8 cellular contexts compared by ENCODE assay signal in the genomic region with DNA sequence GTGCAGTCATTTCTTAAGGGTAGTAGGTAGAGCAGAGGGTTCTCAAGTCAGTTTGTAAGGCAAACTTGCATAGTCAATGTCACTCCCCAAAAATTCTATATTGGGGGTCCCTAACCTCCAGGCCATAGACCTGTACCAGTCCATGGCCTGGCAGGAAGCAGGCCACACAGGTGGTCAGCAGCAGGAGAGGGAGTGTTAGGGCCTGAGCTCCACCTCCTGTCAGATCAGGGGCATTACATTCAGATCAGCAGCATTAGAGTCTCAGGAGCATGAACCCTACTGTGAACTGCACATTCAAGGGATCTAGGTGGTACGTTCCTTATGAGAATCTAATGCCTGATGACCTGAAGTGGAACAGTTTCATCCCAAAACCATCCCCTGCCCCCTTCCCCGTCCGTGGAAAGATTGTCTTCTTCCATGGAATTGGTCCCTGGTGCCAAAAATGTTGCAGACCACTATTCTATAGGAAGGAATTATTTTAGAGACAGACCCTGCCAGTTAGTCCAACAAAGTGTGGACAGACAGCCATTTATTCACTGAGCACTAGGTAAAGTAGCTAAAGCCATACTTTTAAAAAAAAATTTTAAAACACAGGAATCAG. TPM values are rescaled to one million over a fixed set of nuclear protein-coding genes. Genes with fewer than 3 reads are reported as not detected.
DNase-seq lines count a peak whose midpoint lies in the region; ATAC-seq and TF ChIP-seq lines count a peak whose summit lies in the region.

No MANE protein-coding gene starts in this region.

- ATAC-seq in HG03039 (IDR thresholded peaks at IDR 0.05; ENCODE audit: unreplicated experiment): peak; percentile 68

- peaks cover 32% of the 10 kb centered on the region for H3K79me2 ChIP-seq in OCI-LY3 (ENCODE audit: low read length)

- peak; percentile 71 for TF ChIP-seq CTCF in OCI-LY3 (IDR thresholded peaks at IDR 0.05; ENCODE audit: low read depth, low read length)
- peak; percentile 13 for TF ChIP-seq CTCF in coronary artery (IDR thresholded peaks at IDR 0.05)

- H3K27me3 ChIP-seq in OCI-LY3 (ENCODE audit: low read depth, low read length): no peaks in the 10 kb centered on the region

- H3K4me2 ChIP-seq in OCI-LY3 (ENCODE audit: low read length): no peak overlapping the region

- H3K4me1 ChIP-seq in OCI-LY3 (ENCODE audit: low read length): peaks cover 14% of the 10 kb centered on the region

- no peak overlapping the region for H2AFZ ChIP-seq in OCI-LY3 (ENCODE audit: low read depth, low read length)

- DNase-seq in A172 (ENCODE audit: low spot score) (peak; percentile 55), GF-D8 (lab: John Stamatoyannopoulos, UW) (peak; percentile 15), coronary artery (ENCODE audit: low spot score) (no peak), myocyte (ENCODE audit: low read depth) (peak; percentile 30), inferior parietal cortex (ENCODE audit: extremely low spot score) (no peak), mucosa of gallbladder (ENCODE audit: low spot score) (no peak)

- H3K9me3 ChIP-seq in OCI-LY3 (ENCODE audit: insufficient read depth, low read length): no peaks in the 10 kb centered on the region

- H3K4me3 ChIP-seq in OCI-LY3 (ENCODE audit: low read length): no peak overlapping the region
- no peak overlapping the region for H3K4me3 ChIP-seq in coronary artery

- no peak overlapping the region for H3K9ac ChIP-seq in OCI-LY3 (ENCODE audit: low read length)

- no peak overlapping the region for H3K27ac ChIP-seq in OCI-LY3 (ENCODE audit: low read length)
- H3K27ac ChIP-seq in coronary artery: no peak overlapping the region

- peaks cover 21% of the 10 kb centered on the region for H4K20me1 ChIP-seq in OCI-LY3 (ENCODE audit: insufficient read depth, low read length)

- H3K36me3 ChIP-seq in OCI-LY3 (replicated peaks; ENCODE audit: low read depth, low read length): peaks cover 28% of the 10 kb centered on the region

RNA-seq across cellular contexts. Expression of gene COA5, which starts 6.7 kb away (rescaled TPM):
- 47.4 and 48.3 TPM in 2 replicates for total RNA-seq in A172 (2014; rRNA removed; shearing (Covaris generic))
- total RNA-seq in myocyte (49.4 and 52.4 TPM in 2 replicates), mucosa of gallbladder (37.2 TPM)
- polyA plus RNA-seq in myocyte (2012): 35.7 TPM

RNA-seq across cellular contexts. Expression of gene UNC50, which starts 6.8 kb away (rescaled TPM):
- total RNA-seq in A172 (2014; rRNA removed; shearing (Covaris generic)): 79.9 and 87.2 TPM in 2 replicates
- total RNA-seq in myocyte (56.5 and 69.1 TPM in 2 replicates), mucosa of gallbladder (44.8 TPM)
- 50.0 TPM for polyA plus RNA-seq in myocyte (2012)

Comparison
In these comparisons a context has a peak if more than half of its experiments do, and no peak if none do; other contexts are left out.
1. DNase-seq: peak in A172 (single experiment), GF-D8 (single experiment) and myocyte (single experiment); none in coronary artery (single experiment), inferior parietal cortex (single experiment) and mucosa of gallbladder (single experiment).